In the genomic region with DNA sequence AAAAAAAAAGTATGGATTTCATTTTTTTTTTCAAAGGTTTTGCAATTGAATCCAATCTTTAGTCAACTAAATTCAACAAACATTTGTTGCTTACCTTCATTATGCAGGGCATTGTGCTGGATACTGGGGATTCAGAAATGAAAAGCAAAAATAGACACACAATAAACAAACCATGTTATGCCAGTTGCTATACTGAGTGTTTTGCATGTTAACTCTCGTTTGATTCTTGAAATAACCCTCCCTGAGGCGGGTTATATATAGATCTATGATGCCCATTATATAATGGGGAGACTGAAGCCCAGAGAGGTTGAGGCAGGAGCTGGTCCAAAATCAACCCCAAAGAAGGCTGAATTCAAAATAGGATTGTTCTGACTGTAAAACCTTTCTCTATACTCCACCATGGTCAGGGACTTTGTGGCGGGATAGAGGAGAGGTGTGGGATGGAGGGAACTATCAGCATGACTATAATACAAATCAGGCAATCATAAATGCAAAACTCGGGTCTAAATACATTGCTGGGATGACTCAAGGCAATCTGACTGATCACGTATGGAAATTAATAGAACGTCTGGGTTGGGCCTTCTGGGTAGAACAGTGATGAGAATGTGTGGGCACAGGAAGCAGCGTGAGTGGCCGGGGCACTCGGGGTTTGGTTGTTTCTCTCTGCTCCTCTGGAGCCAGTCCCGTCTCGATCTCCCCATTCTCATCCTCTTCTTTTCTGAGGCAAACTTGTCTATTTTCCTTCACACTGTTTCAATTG, we compare ENCODE assay signal across 28 cellular contexts.
A peak's percentile ranks its signal among the peaks of the same experiment; 100 is the strongest.
DNase-seq lines count a peak whose midpoint lies in the region; ATAC-seq and TF ChIP-seq lines count a peak whose summit lies in the region.
"Had no signal": no experiment of that assay in that cellular context is flagged by ENCODE, and none has a peak within 500 bp of the region (broad histone marks: within the 10 kb centered on the region; RNA-seq: fewer than 3 reads in every experiment).

No MANE protein-coding gene starts in this region.

- no peak overlapping the region for H3K27ac ChIP-seq in PC-3 (ENCODE audit: low read length)
- H3K27ac ChIP-seq in body of pancreas, result no peak overlapping the region
- H3K27ac ChIP-seq: HL-60, KMS-11, PC-9, SJCRH30 had no signal

- no peak for TF ChIP-seq POLR2A in body of pancreas (IDR thresholded peaks at IDR 0.05)

- 0 out of 2 replicates have a peak overlapping the region, but pooled peaks have one; percentile 16 for H3K4me3 ChIP-seq in PC-3 (ENCODE audit: low read length)
- no peak overlapping the region for H3K4me3 ChIP-seq in body of pancreas
- no peak overlapping the region for H3K4me3 ChIP-seq in MG63
- H3K4me3 ChIP-seq: PC-9, SJCRH30 had no signal

- no peaks in the 10 kb centered on the region for H3K4me1 Mint-ChIP-seq in stimulated activated effector memory CD8-positive, alpha-beta T cell treated with anti-CD3 and anti-CD28 coated beads, Interleukin-12 subunit alpha, Interleukin-12 subunit beta, amount 100 ng/mL, for 72 hours

- H3K9me3 Mint-ChIP-seq in stimulated activated effector memory CD8-positive, alpha-beta T cell treated with anti-CD3 and anti-CD28 coated beads, Interleukin-12 subunit alpha, Interleukin-12 subunit beta, amount 100 ng/mL, for 72 hours, result no peaks in the 10 kb centered on the region
- H3K9me3 Mint-ChIP-seq: IgD-negative memory B cell had no signal

- H4K20me1 ChIP-seq in PC-3 (ENCODE audit: low read length), result no peaks in the 10 kb centered on the region

- peak; percentile 17 to 38 for ATAC-seq in activated CD4-positive, CD25-positive, alpha-beta regulatory T cell treated with anti-CD3 and anti-CD28 coated beads, Interleukin-2, amount 50 U/mL, for 24 hours
- ATAC-seq in HG03354 (IDR thresholded peaks at IDR 0.05; ENCODE audit: poor library complexity, severe bottlenecking, unreplicated experiment), result peak; percentile 55
- ATAC-seq in PC-3, result no peak; the same call in 1 of the 2 replicates
- ATAC-seq in stimulated activated effector memory CD8-positive, alpha-beta T cell treated with anti-CD3 and anti-CD28 coated beads, Interleukin-12 subunit alpha, Interleukin-12 subunit beta, amount 100 ng/mL, for 72 hours, result peak; percentile 57
- ATAC-seq in body of pancreas, result no peak
- ATAC-seq: Right ventricle myocardium inferior had no signal

- H3K27ac Mint-ChIP-seq in stimulated activated effector memory CD8-positive, alpha-beta T cell treated with anti-CD3 and anti-CD28 coated beads, Interleukin-12 subunit alpha, Interleukin-12 subunit beta, amount 100 ng/mL, for 72 hours, result no peak overlapping the region

- intact Hi-C loops in PC-3 (cut with micrococcal nuclease) (no loop called here), body of pancreas (cut with DNase I) (no loop called here)

- no peaks in the 10 kb centered on the region for H3K9me3 ChIP-seq in PC-3 (ENCODE audit: low read length)
- no peaks in the 10 kb centered on the region for H3K9me3 ChIP-seq in body of pancreas
- no peaks in the 10 kb centered on the region for H3K9me3 ChIP-seq in MG63
- H3K9me3 ChIP-seq: BE2C, SJCRH30 had no signal

- peaks cover 20% of the 10 kb centered on the region; the same call in 1 of the 2 replicates for H3K4me1 ChIP-seq in PC-3 (ENCODE audit: insufficient read depth, low read length)
- no peaks in the 10 kb centered on the region for H3K4me1 ChIP-seq in body of pancreas
- H3K4me1 ChIP-seq: BE2C, SJCRH30 had no signal

- no peak overlapping the region for H3K4me3 Mint-ChIP-seq in stimulated activated effector memory CD8-positive, alpha-beta T cell treated with anti-CD3 and anti-CD28 coated beads, Interleukin-12 subunit alpha, Interleukin-12 subunit beta, amount 100 ng/mL, for 72 hours
- H3K4me3 Mint-ChIP-seq: IgD-negative memory B cell had no signal

- H3K36me3 ChIP-seq in PC-3 (ENCODE audit: low read depth, low read length), result no peaks in the 10 kb centered on the region
- H3K36me3 ChIP-seq in body of pancreas (replicated peaks in 1 of 2; ENCODE audit: insufficient read depth in 1 of 2, low read depth in 2 of 2), result no peaks in the 10 kb centered on the region
- H3K36me3 ChIP-seq in MG63, result no peaks in the 10 kb centered on the region
- H3K36me3 ChIP-seq: BE2C, SJCRH30 had no signal

- 65 to 72% methylated on average over 11 of the region's 11 CpGs for WGBS in body of pancreas, 2 donors

- H3K9ac ChIP-seq in PC-3 (ENCODE audit: low read length), result no peak overlapping the region
- H3K9ac ChIP-seq: KMS-11 had no signal

- CTCF ChIA-PET in PC-3 (lab: Charles Lee), result no interaction called here

- H3K79me2 ChIP-seq in PC-3 (ENCODE audit: low read length), result no peaks in the 10 kb centered on the region

- no peaks in the 10 kb centered on the region for H3F3A ChIP-seq in PC-3 (ENCODE audit: low read length, unreplicated experiment)

- no TSS peak for BruUV-seq in PC-3 (replicated peaks; lab: Mats Ljungman, UMichigan)

- H3K4me2 ChIP-seq in PC-3 (ENCODE audit: low read length), result peak overlapping the region; percentile 41
- H3K4me2 ChIP-seq: KMS-11, PC-9 had no signal

- H3K27me3 ChIP-seq in PC-3 (ENCODE audit: low read length), result peaks cover 13% of the 10 kb centered on the region
- no peaks in the 10 kb centered on the region for H3K27me3 ChIP-seq in body of pancreas
- no peaks in the 10 kb centered on the region for H3K27me3 ChIP-seq in MG63
- H3K27me3 ChIP-seq: BE2C, SJCRH30 had no signal

- POLR2A ChIA-PET in PC-3 (lab: Charles Lee; ENCODE audit: unreplicated experiment), result no interaction called here

- TF ChIP-seq CTCF in PC-3 (conservative IDR thresholded peaks at IDR 0.05; ENCODE audit: low read depth, low read length), result no peak
- TF ChIP-seq CTCF in body of pancreas (IDR thresholded peaks at IDR 0.05), result no peak

- peak overlapping the region; percentile 58 for H2AFZ ChIP-seq in PC-3 (ENCODE audit: low read length)
- H2AFZ ChIP-seq: PC-9 had no signal

- no peak for DNase-seq in activated CD4-positive, CD25-positive, alpha-beta regulatory T cell (lab: John Stamatoyannopoulos, UW)
- DNase-seq in PC-3 (no peak), body of pancreas (no peak), MG63 (no peak)
- DNase-seq in stimulated activated effector memory CD8-positive, alpha-beta T cell treated with anti-CD3 and anti-CD28 coated beads, Interleukin-12 subunit alpha, Interleukin-12 subunit beta, amount 100 ng/mL, for 72 hours (ENCODE audit: low spot score in 2 of 2), result no peak
- DNase-seq in activated effector memory CD4-positive, alpha-beta T cell treated with anti-CD3 and anti-CD28 coated beads, Interleukin-2, amount 50 U/mL, for 16 hours, result no peak
- DNase-seq: 8988T; ACHN; BE2C; Calu3; DMS79 treated with DMSO at 0.1 percent for 48 hours; HCEC 1CT; NCI-H1092 treated with DMSO at 0.1 percent for 48 hours; NCI-H1436; NCI-H187 treated with DMSO at 0.1 percent for 48 hours; NCI-H2171 treated with DMSO at 0.1 percent for 48 hours; NCI-H345; NCI-H510A treated with DMSO at 0.1 percent for 48 hours; NCI-H774; NK-92 treated with Interleukin-12 subunit alpha and Interleukin-12 subunit beta, amount 100 ng/mL, for 24 hours; PC-9; SJCRH30 had no signal

- no peaks in the 10 kb centered on the region for H3K9me2 ChIP-seq in PC-3 (replicated peaks; ENCODE audit: low read length)

- no peaks in the 10 kb centered on the region for H3K36me3 Mint-ChIP-seq in stimulated activated effector memory CD8-positive, alpha-beta T cell treated with anti-CD3 and anti-CD28 coated beads, Interleukin-12 subunit alpha, Interleukin-12 subunit beta, amount 100 ng/mL, for 72 hours
- H3K36me3 Mint-ChIP-seq: IgD-negative memory B cell had no signal

Comparison
In these comparisons a context has a peak if more than half of its experiments do, and no peak if none do; other contexts are left out.
1. ATAC-seq: peak in activated CD4-positive, CD25-positive, alpha-beta regulatory T cell treated with anti-CD3 and anti-CD28 coated beads, Interleukin-2, amount 50 U/mL, for 24 hours (2 of 2), HG03354 (single experiment) and stimulated activated effector memory CD8-positive, alpha-beta T cell treated with anti-CD3 and anti-CD28 coated beads, Interleukin-12 subunit alpha, Interleukin-12 subunit beta, amount 100 ng/mL, for 72 hours (single experiment); none in PC-3 (single experiment) and body of pancreas (single experiment).